In genomic region chr15:68709826-68710225, GRCh38 we compare ENCODE assay signal across 29 cellular contexts.
"Had no signal": no experiment of that assay in that cellular context is flagged by ENCODE, and none has a peak within 500 bp of the region (broad histone marks: within the 10 kb centered on the region; RNA-seq: fewer than 3 reads in every experiment).

No MANE protein-coding gene starts in this region.

- H3K4me3 Mint-ChIP-seq: mesothelial cell of epicardium; naive B cell; natural killer cell; nephron progenitor cell; neural progenitor cell; stimulated activated naive B cell treated with anti-CD40 and anti-IgM and Interleukin-4, amounts not matched to agents 10 μg/mL and 1 μg/mL and 100 μg/mL, for 72 hours had no signal

- H3K36me3 ChIP-seq: neural progenitor cell, neutrophil, right lobe of liver, thyroid gland, transverse colon, upper lobe of right lung had no signal

- H3K27ac ChIP-seq: lower lobe of right lung, neural progenitor cell, neutrophil, parathyroid adenoma, psoas muscle, right lobe of liver, stomach, testis, thyroid gland, transverse colon, upper lobe of right lung had no signal

- H3K9me3 ChIP-seq: lower lobe of right lung, neutrophil, psoas muscle, right lobe of liver, stomach, testis, thyroid gland, transverse colon, upper lobe of right lung had no signal

- H3K9me3 Mint-ChIP-seq: mesothelial cell of epicardium; naive B cell; natural killer cell; nephron progenitor cell; neural progenitor cell; stimulated activated naive B cell treated with anti-CD40 and anti-IgM and Interleukin-4, amounts not matched to agents 10 μg/mL and 1 μg/mL and 100 μg/mL, for 72 hours had no signal

- H3K4me1 ChIP-seq: neural progenitor cell, parathyroid adenoma, psoas muscle, right lobe of liver, testis had no signal

- H3K79me2 ChIP-seq: parathyroid adenoma had no signal

- H3K9ac ChIP-seq: neural progenitor cell, parathyroid adenoma had no signal

- H3K4me2 ChIP-seq: neural progenitor cell, smooth muscle cell had no signal

- H3K27ac Mint-ChIP-seq: mesothelial cell of epicardium; natural killer cell; nephron progenitor cell; neural progenitor cell; stimulated activated naive B cell treated with anti-CD40 and anti-IgM and Interleukin-4, amounts not matched to agents 10 μg/mL and 1 μg/mL and 100 μg/mL, for 72 hours had no signal

- H3K27me3 ChIP-seq: neural progenitor cell, neutrophil, right lobe of liver, stomach, testis, thyroid gland, transverse colon, upper lobe of right lung had no signal

- H2AFZ ChIP-seq: neural progenitor cell, parathyroid adenoma had no signal

- H3K4me1 Mint-ChIP-seq: natural killer cell had no signal

- ATAC-seq: left cardiac atrium; left lobe of liver; lower lobe of right lung; natural killer cell; psoas muscle; right lobe of liver; stimulated activated naive B cell treated with anti-CD40 and anti-IgM and Interleukin-4, amounts not matched to agents 10 μg/mL and 1 μg/mL and 100 μg/mL, for 72 hours; stimulated activated naive CD8-positive, alpha-beta T cell treated with anti-CD3 and anti-CD28 coated beads, Interleukin-15, Interleukin-2, amounts not matched to agents 100 U/mL and 50 U/mL, for 24 hours; upper lobe of right lung had no signal

- H3K36me3 Mint-ChIP-seq: mesothelial cell of epicardium, naive B cell, natural killer cell had no signal

- DNase-seq: hippocampal formation; kidney glomerular epithelial cell; left cardiac atrium; lower lobe of right lung; mammary epithelial cell; mesendoderm; naive B cell; natural killer cell; nephron progenitor cell; occipital lobe; psoas muscle; right lobe of liver; stimulated activated CD4-positive, alpha-beta T cell treated with anti-CD3 and anti-CD28 coated beads, Interleukin-12 subunit alpha, Interleukin-12 subunit beta, amount 100 ng/mL, for 4 hours; stimulated activated CD4-positive, alpha-beta T cell treated with anti-CD3 and anti-CD28 coated beads, Interleukin-15, amount 100 ng/mL, for 24 hours; stimulated activated CD4-positive, alpha-beta T cell treated with anti-CD3 and anti-CD28 coated beads, Interleukin-2, amount 100 ng/mL, for 24 hours; stimulated activated CD4-positive, alpha-beta T cell treated with anti-CD3 and anti-CD28 coated beads, Interleukin-4, amount 100 ng/mL, for 1 hour; stimulated activated naive B cell treated with anti-CD40 and anti-IgM and Interleukin-4, amounts not matched to agents 10 μg/mL and 1 μg/mL and 100 μg/mL, for 72 hours; stimulated activated naive CD8-positive, alpha-beta T cell treated with anti-CD3 and anti-CD28 coated beads, Interleukin-15, Interleukin-2, amounts not matched to agents 100 U/mL and 50 U/mL, for 24 hours; stomach; testis; thyroid gland; transverse colon; upper lobe of right lung had no signal

- H3K4me3 ChIP-seq: lower lobe of right lung, neural progenitor cell, psoas muscle, right lobe of liver, smooth muscle cell, stomach, testis, thyroid gland, transverse colon, upper lobe of right lung had no signal

- H3K27me3 Mint-ChIP-seq: naive B cell; stimulated activated naive B cell treated with anti-CD40 and anti-IgM and Interleukin-4, amounts not matched to agents 10 μg/mL and 1 μg/mL and 100 μg/mL, for 72 hours had no signal
